9 cellular contexts compared by ENCODE assay signal in genomic region chrX:126770179-126770578, GRCh38. TPM values are rescaled to one million over a fixed set of nuclear protein-coding genes. Genes with fewer than 3 reads are reported as not detected.
DNase-seq lines count a peak whose midpoint lies in the region; ATAC-seq, FAIRE-seq and TF ChIP-seq lines count a peak whose summit lies in the region.
"Had no signal": no experiment of that assay in that cellular context is flagged by ENCODE, and none has a peak within 500 bp of the region (broad histone marks: within the 10 kb centered on the region; RNA-seq: fewer than 3 reads in every experiment).

No MANE protein-coding gene starts in this region.

- H3K23me2 ChIP-seq in H9 (ENCODE audit: insufficient read length, low read depth, low read length, poor library complexity, severe bottlenecking): no peaks in the 10 kb centered on the region

- H2BK120ac ChIP-seq in H9 (ENCODE audit: low read depth, low read length, poor library complexity, severe bottlenecking): no peak overlapping the region

- H3K27ac Mint-ChIP-seq in H9: no peak overlapping the region
- no peak overlapping the region for H3K27ac Mint-ChIP-seq in CD4-positive, alpha-beta memory T cell
- H3K27ac Mint-ChIP-seq: dendritic cell treated with granulocyte-macrophage colony-stimulating factor and Interleukin-4, amounts not matched to agents 40 ng/mL and 50 ng/mL, for 4 days had no signal

- H3K9me3 Mint-ChIP-seq in H9: peaks cover 18 to 57% of the 10 kb centered on the region in 2 experiments
- H3K9me3 Mint-ChIP-seq in CD4-positive, alpha-beta memory T cell: peaks cover 0 to 13% (median 0%) of the 10 kb centered on the region in 8 donors
- H3K9me3 Mint-ChIP-seq: dendritic cell treated with granulocyte-macrophage colony-stimulating factor and Interleukin-4, amounts not matched to agents 40 ng/mL and 50 ng/mL, for 4 days had no signal

- no peaks in the 10 kb centered on the region for H3K4me1 ChIP-seq in H9 (ENCODE audit: insufficient read depth, low read length)
- no peaks in the 10 kb centered on the region for H3K4me1 ChIP-seq in OCI-LY1 (ENCODE audit: insufficient read depth, low read length, severe bottlenecking)
- no peaks in the 10 kb centered on the region for H3K4me1 ChIP-seq in upper lobe of left lung
- H3K4me1 ChIP-seq in CD4-positive, alpha-beta memory T cell (ENCODE audit: insufficient read depth, low read length): no peaks in the 10 kb centered on the region

- H3K9ac ChIP-seq in H9 (ENCODE audit: extremely low read depth, insufficient read length, low read length): no peak overlapping the region
- no peak overlapping the region for H3K9ac ChIP-seq in OCI-LY1 (ENCODE audit: low read length)

- H2AFZ ChIP-seq in H9 (ENCODE audit: low read length) (no peak overlapping the region), OCI-LY1 (ENCODE audit: low read length) (no peak overlapping the region)

- H3K4me2 ChIP-seq in H9 (ENCODE audit: insufficient read depth, insufficient read length, low read length): no peak overlapping the region
- no peak overlapping the region for H3K4me2 ChIP-seq in OCI-LY1 (ENCODE audit: low read length)

- WGBS in H9 (ENCODE audit: extremely low coverage, insufficient read length, low lambda C conversion rate): no CpG with 5 or more reads among the region's 5 CpGs
- 5 to 12% methylated on average over 5 of the region's 5 CpGs for WGBS in upper lobe of left lung, 2 donors

- H4K8ac ChIP-seq in H9 (replicated peaks; ENCODE audit: insufficient read length, low read depth, low read length): no peak overlapping the region

- H3K14ac ChIP-seq in H9 (ENCODE audit: insufficient read depth, low read length): no peak overlapping the region

- H3K4me1 Mint-ChIP-seq in H9: peaks cover 0 to 2% of the 10 kb centered on the region in 2 experiments; a peak in 1 of 4 replicates
- H3K4me1 Mint-ChIP-seq in CD4-positive, alpha-beta memory T cell: no peaks in the 10 kb centered on the region

- H3K56ac ChIP-seq in H9 (ENCODE audit: insufficient read length, low read depth, low read length): no peak overlapping the region

- H2BK15ac ChIP-seq in H9 (ENCODE audit: low read depth, low read length): no peak overlapping the region

- no peak overlapping the region for H2AK5ac ChIP-seq in H9 (ENCODE audit: insufficient read length, low read length)

- H3K79me1 ChIP-seq in H9 (ENCODE audit: insufficient read depth, low read depth, low read length, poor library complexity, severe bottlenecking): no peaks in the 10 kb centered on the region

- no peak overlapping the region for H2BK20ac ChIP-seq in H9 (ENCODE audit: low read depth, low read length, poor library complexity, severe bottlenecking)

- CTCF ChIA-PET in CD4-positive, alpha-beta memory T cell (lab: Charles Lee; ENCODE audit: partially characterized antibody): no interaction called here

- H4K5ac ChIP-seq in H9 (ENCODE audit: insufficient read length, low read depth, low read length): no peak overlapping the region

- no peaks in the 10 kb centered on the region for H3K36me3 ChIP-seq in GM06990 (ENCODE audit: control insufficient read depth, insufficient read depth, low read length)
- no peaks in the 10 kb centered on the region for H3K36me3 ChIP-seq in OCI-LY1 (ENCODE audit: insufficient read depth, low read length)
- no peaks in the 10 kb centered on the region for H3K36me3 ChIP-seq in upper lobe of left lung
- no peaks in the 10 kb centered on the region for H3K36me3 ChIP-seq in CD4-positive, alpha-beta memory T cell (ENCODE audit: insufficient read depth, low read length)

- H3F3A ChIP-seq in OCI-LY1 (ENCODE audit: insufficient read depth, low read length): no peaks in the 10 kb centered on the region

- H3T11ph ChIP-seq in H9 (ENCODE audit: low read length): no peak overlapping the region

- TF ChIP-seq CTCF in GM06990 (IDR thresholded peaks at IDR 0.05; ENCODE audit: insufficient read depth, low read length, poor library complexity, severe bottlenecking) (peak; percentile 52), H9 (conservative IDR thresholded peaks at IDR 0.05) (peak; percentile 81), OCI-LY1 (IDR thresholded peaks at IDR 0.05; ENCODE audit: low read length) (peak; percentile 48), upper lobe of left lung (IDR thresholded peaks at IDR 0.05) (peak in 4 of 6 experiments; percentile 18 to 48 (median 40))

- no peaks in the 10 kb centered on the region for H3K27me3 Mint-ChIP-seq in H9 (ENCODE audit: low read depth)
- no peaks in the 10 kb centered on the region for H3K27me3 Mint-ChIP-seq in CD4-positive, alpha-beta memory T cell
- H3K27me3 Mint-ChIP-seq: dendritic cell treated with granulocyte-macrophage colony-stimulating factor and Interleukin-4, amounts not matched to agents 40 ng/mL and 50 ng/mL, for 4 days had no signal

- no peak for FAIRE-seq in HTR-8/SVneo (lab: Jason Lieb, UNC)

- no peak overlapping the region for H3K18ac ChIP-seq in H9 (ENCODE audit: insufficient read length, low read depth, low read length)

- no peaks in the 10 kb centered on the region for H4K20me1 ChIP-seq in H9 (ENCODE audit: control insufficient read depth, insufficient read depth, insufficient read length)
- H4K20me1 ChIP-seq in OCI-LY1 (ENCODE audit: insufficient read depth, low read length): no peaks in the 10 kb centered on the region

- H2BK12ac ChIP-seq in H9 (ENCODE audit: insufficient read length, low read depth, low read length): no peak overlapping the region

- H3K23ac ChIP-seq in H9 (ENCODE audit: insufficient read length, low read depth, low read length): no peak overlapping the region

- no peaks in the 10 kb centered on the region for H3K27me3 ChIP-seq in GM06990 (replicated peaks; ENCODE audit: control insufficient read depth, insufficient read depth, low read length)
- no peaks in the 10 kb centered on the region for H3K27me3 ChIP-seq in H9 (ENCODE audit: insufficient read depth, low read length)
- H3K27me3 ChIP-seq in OCI-LY1 (ENCODE audit: insufficient read depth, low read length): no peaks in the 10 kb centered on the region
- H3K27me3 ChIP-seq in upper lobe of left lung: no peaks in the 10 kb centered on the region
- H3K27me3 ChIP-seq in CD4-positive, alpha-beta memory T cell (ENCODE audit: insufficient read depth, low read length): no peaks in the 10 kb centered on the region

- H3K4me3 ChIP-seq in GM06990 (replicated peaks; ENCODE audit: low read depth, low read length) (no peak overlapping the region), OCI-LY1 (ENCODE audit: low read depth, low read length, poor library complexity, severe bottlenecking) (no peak overlapping the region), upper lobe of left lung (no peak overlapping the region)
- no peak overlapping the region for H3K4me3 ChIP-seq in CD4-positive, alpha-beta memory T cell (ENCODE audit: low read length in 2 of 2)

- no peak overlapping the region for H2BK5ac ChIP-seq in H9 (ENCODE audit: insufficient read length, low read length)

- DNase-seq in GM06990 (ENCODE audit: extremely low read depth, insufficient read length): no peak
- no peak for DNase-seq in H9
- peak; percentile 4 for DNase-seq in foreskin melanocyte
- no peak for DNase-seq in upper lobe of left lung
- no peak for DNase-seq in activated CD8-positive, alpha-beta memory T cell treated with anti-CD3 and anti-CD28 coated beads, Interleukin-2, amount 50 U/mL, for 4 hours
- no peak for DNase-seq in CD4-positive, alpha-beta memory T cell
- DNase-seq in HTR-8/SVneo (ENCODE audit: insufficient read length, low spot score): no peak

- H3K79me2 ChIP-seq in H9 (ENCODE audit: insufficient read depth, low read length) (no peaks in the 10 kb centered on the region), OCI-LY1 (ENCODE audit: insufficient read depth, low read length) (no peaks in the 10 kb centered on the region)

- peaks cover 0 to 8% (median 0%) of the 10 kb centered on the region in 3 experiments; a peak in 4 of 7 replicates for H3K36me3 Mint-ChIP-seq in H9 (ENCODE audit: insufficient read depth in 1 of 3, low read depth in 3 of 3)
- no peaks in the 10 kb centered on the region for H3K36me3 Mint-ChIP-seq in CD4-positive, alpha-beta memory T cell

- H3K9me2 ChIP-seq in OCI-LY1 (ENCODE audit: low read depth, low read length): no peaks in the 10 kb centered on the region

- ATAC-seq in upper lobe of left lung (ENCODE audit: low FRiP score in 2 of 2): no peak

- H3K9me3 ChIP-seq in H9 (ENCODE audit: control insufficient read depth, low read depth, low read length) (no peaks in the 10 kb centered on the region), OCI-LY1 (ENCODE audit: low read length) (no peaks in the 10 kb centered on the region), upper lobe of left lung (no peaks in the 10 kb centered on the region)
- H3K9me3 ChIP-seq in CD4-positive, alpha-beta memory T cell (ENCODE audit: control insufficient read depth in 1 of 2, low read length in 2 of 2): no peaks in the 10 kb centered on the region

- intact Hi-C loops in CD4-positive, alpha-beta memory T cell (cut with micrococcal nuclease): no loop called here

- POLR2A ChIA-PET in CD4-positive, alpha-beta memory T cell (lab: Charles Lee; ENCODE audit: partially characterized antibody): no interaction called here

- no peak for TF ChIP-seq EP300 in upper lobe of left lung (IDR thresholded peaks at IDR 0.05)

- TF ChIP-seq POLR2A in upper lobe of left lung (IDR thresholded peaks at IDR 0.05): no peak

- no peak overlapping the region for H4K91ac ChIP-seq in H9 (ENCODE audit: insufficient read length, low read depth, low read length)

- H3K27ac ChIP-seq in H9 (ENCODE audit: insufficient read length, low read depth, low read length) (no peak overlapping the region), OCI-LY1 (ENCODE audit: low read depth, low read length, poor library complexity, severe bottlenecking) (no peak overlapping the region), upper lobe of left lung (no peak overlapping the region)
- no peak overlapping the region for H3K27ac ChIP-seq in CD4-positive, alpha-beta memory T cell (ENCODE audit: low read depth, low read length)

- H3K4me3 Mint-ChIP-seq in H9: no peak overlapping the region
- H3K4me3 Mint-ChIP-seq in CD4-positive, alpha-beta memory T cell: no peak overlapping the region
- H3K4me3 Mint-ChIP-seq: dendritic cell treated with granulocyte-macrophage colony-stimulating factor and Interleukin-4, amounts not matched to agents 40 ng/mL and 50 ng/mL, for 4 days had no signal

- no peak overlapping the region for H3K4ac ChIP-seq in H9 (ENCODE audit: low read depth, low read length)

RNA-seq across cellular contexts. Expression of gene PRR32, which starts 49.4 kb away (rescaled TPM):
- total RNA-seq in H9 (2021) (not detected in 2 replicates), upper lobe of left lung (not detected)
- not detected for total RNA-seq in CD4-positive, alpha-beta memory T cell
- not detected for polyA plus RNA-seq in CD4-positive, alpha-beta memory T cell
